ENCODE assay signal across 20 cellular contexts in genomic region chr22:38937541-38937940, GRCh38. TPM values are rescaled to one million over a fixed set of nuclear protein-coding genes. Genes with fewer than 3 reads are reported as not detected.
DNase-seq lines count a peak whose midpoint lies in the region; ATAC-seq and TF ChIP-seq lines count a peak whose summit lies in the region.
"Had no signal": no experiment of that assay in that cellular context is flagged by ENCODE, and none has a peak within 500 bp of the region (broad histone marks: within the 10 kb centered on the region; RNA-seq: fewer than 3 reads in every experiment).

No MANE protein-coding gene starts in this region.

- DNase-seq in cardiac septum (ENCODE audit: low spot score) (peak; percentile 9), left ventricle myocardium superior (no peak), ecto neural progenitor cell (ENCODE audit: low spot score) (peak; percentile 43), mesenchymal stem cell (no peak), upper lobe of right lung (peak; percentile 33), NCI-H226 (no peak), Ammon's horn (ENCODE audit: low spot score) (no peak), LoVo (ENCODE audit: low spot score) (no peak)
- DNase-seq: GDM1, H9, MV-4-11, NCI-H1417 treated with DMSO at 0.1 percent for 48 hours, NCI-H2029, NCI-H2171 treated with DMSO at 0.1 percent for 48 hours, NCI-H510A, NCI-H774, RPMI8226, SIG-M5 had no signal

- H3K14ac ChIP-seq in mesenchymal stem cell (ENCODE audit: low read length in 2 of 2) = peak overlapping the region in 1 of 2 experiments; percentile 84

- H3K9me3 ChIP-seq in mesenchymal stem cell (ENCODE audit: control insufficient read depth, low read length) = no peaks in the 10 kb centered on the region
- no peaks in the 10 kb centered on the region for H3K9me3 ChIP-seq in upper lobe of right lung
- H3K9me3 ChIP-seq: A549 had no signal

- H3K4me3 ChIP-seq in mesenchymal stem cell (ENCODE audit: insufficient read depth in 1 of 2, low read depth in 1 of 2, low read length in 2 of 2) (no peak overlapping the region), upper lobe of right lung (no peak overlapping the region)
- H3K4me3 ChIP-seq: A549 had no signal

- H2BK15ac ChIP-seq in mesenchymal stem cell (ENCODE audit: low read depth, poor library complexity, severe bottlenecking) = no peak overlapping the region

- no peak overlapping the region for H3K23ac ChIP-seq in mesenchymal stem cell (ENCODE audit: low read length in 2 of 2)

- intact Hi-C loops in cardiac septum (cut with DNase I) (loop anchor here (10.0 kb wide), 1 partner anchor 177 kb away; no protein-coding TSS in a partner anchor), left ventricle myocardium superior (cut with micrococcal nuclease) (no loop called here), upper lobe of right lung (cut with DNase I) (no loop called here)

- no peak overlapping the region for H3K18ac ChIP-seq in mesenchymal stem cell (ENCODE audit: low read depth in 1 of 2, low read length in 2 of 2)

- peak overlapping the region; percentile 31 for H4K91ac ChIP-seq in mesenchymal stem cell (ENCODE audit: low read length)

- H3K36me3 ChIP-seq in mesenchymal stem cell (ENCODE audit: control insufficient read depth in 1 of 2, insufficient read depth in 2 of 2, low read depth in 1 of 2, low read length in 2 of 2) (no peaks in the 10 kb centered on the region), upper lobe of right lung (no peaks in the 10 kb centered on the region)

- H3K27ac ChIP-seq in mesenchymal stem cell (ENCODE audit: low read length, poor library complexity, severe bottlenecking) (no peak overlapping the region), upper lobe of right lung (no peak overlapping the region)
- H3K27ac ChIP-seq: A549 had no signal

- H3K27me3 ChIP-seq in mesenchymal stem cell (ENCODE audit: control insufficient read depth in 1 of 2, insufficient read depth in 1 of 2, low read length in 2 of 2) (peaks cover 28 to 60% of the 10 kb centered on the region in 2 experiments), upper lobe of right lung (no peaks in the 10 kb centered on the region)

- no peak overlapping the region for H4K8ac ChIP-seq in mesenchymal stem cell (ENCODE audit: low read length)

- TF ChIP-seq CTCF in upper lobe of right lung (IDR thresholded peaks at IDR 0.05) = no peak

- H2AFZ ChIP-seq in mesenchymal stem cell (ENCODE audit: low read depth, low read length) = no peak overlapping the region

- 81% methylated on average over 12 of the region's 12 CpGs for WGBS in mesenchymal stem cell

- H3K4me1 ChIP-seq in mesenchymal stem cell (ENCODE audit: control insufficient read depth, insufficient read depth, low read depth, low read length) (peaks cover 6% of the 10 kb centered on the region), upper lobe of right lung (peaks cover 10% of the 10 kb centered on the region)

- no peaks in the 10 kb centered on the region for H3K79me1 ChIP-seq in mesenchymal stem cell (replicated peaks; ENCODE audit: low read length, poor library complexity, severe bottlenecking)

- no peak overlapping the region for H2BK12ac ChIP-seq in mesenchymal stem cell (ENCODE audit: low read length in 2 of 2)

- H2AK5ac ChIP-seq in mesenchymal stem cell (ENCODE audit: low read length, severe bottlenecking) = no peak overlapping the region

- H2BK120ac ChIP-seq in mesenchymal stem cell (ENCODE audit: low read depth, low read length) = no peak overlapping the region

- ATAC-seq in left ventricle myocardium superior = no peak
- ATAC-seq in upper lobe of right lung = no peak
- ATAC-seq: A549 had no signal

- no peak overlapping the region for H2BK5ac ChIP-seq in mesenchymal stem cell (ENCODE audit: low read depth, low read length, poor library complexity, severe bottlenecking)

- no peak overlapping the region for H3K4ac ChIP-seq in mesenchymal stem cell (ENCODE audit: low read depth in 1 of 2, low read length in 2 of 2)

- H3K9ac ChIP-seq in mesenchymal stem cell (ENCODE audit: low read length) = no peak overlapping the region

- no peak overlapping the region for H3K4me2 ChIP-seq in mesenchymal stem cell (ENCODE audit: low read length, poor library complexity, severe bottlenecking)
- H3K4me2 ChIP-seq: A549 had no signal

RNA-seq across cellular contexts. Expression of gene APOBEC3A, which starts 19.9 kb away (rescaled TPM):
- total RNA-seq in cardiac septum (1.7 TPM), left ventricle myocardium superior (0.82 TPM), upper lobe of right lung (9.0 TPM)
- not detected for polyA plus RNA-seq in mesenchymal stem cell (2013, experiment 1 of 2)
- not detected for polyA plus RNA-seq in mesenchymal stem cell (2013, experiment 2 of 2)
- total RNA-seq: H9, HT1080 had no signal
- polyA plus RNA-seq: A549 had no signal

RNA-seq across cellular contexts. Expression of gene APOBEC3B, which starts 44.6 kb away (rescaled TPM):
- 0.54 TPM for total RNA-seq in cardiac septum
- total RNA-seq in left ventricle myocardium superior = 0.55 TPM
- 5.4 TPM for polyA plus RNA-seq in mesenchymal stem cell (2013, experiment 1 of 2)
- 5.1 TPM for polyA plus RNA-seq in mesenchymal stem cell (2013, experiment 2 of 2)
- total RNA-seq in upper lobe of right lung = 0.52 TPM

Comparison
In these comparisons a context has a peak if more than half of its experiments do, and no peak if none do; other contexts are left out.
1. DNase-seq: peak in cardiac septum (single experiment), ecto neural progenitor cell (single experiment) and upper lobe of right lung (single experiment); none in left ventricle myocardium superior (single experiment), mesenchymal stem cell (single experiment), NCI-H226 (single experiment), Ammon's horn (single experiment) and LoVo (single experiment).